In genomic region chr2:165544897-165545296, GRCh38 we compare ENCODE assay signal across 15 cellular contexts.
DNase-seq lines count a peak whose midpoint lies in the region; ATAC-seq and TF ChIP-seq lines count a peak whose summit lies in the region.
"Had no signal": no experiment of that assay in that cellular context is flagged by ENCODE, and none has a peak within 500 bp of the region (broad histone marks: within the 10 kb centered on the region; RNA-seq: fewer than 3 reads in every experiment).

No MANE protein-coding gene starts in this region.

- intact Hi-C loops in left ventricle myocardium inferior (cut with micrococcal nuclease): no loop called here

- H3K4me1 ChIP-seq in left ventricle myocardium inferior: no peaks in the 10 kb centered on the region

- H3K27ac ChIP-seq in left ventricle myocardium inferior (replicated peaks): no peak overlapping the region
- H3K27ac ChIP-seq: 22Rv1, hepatocyte, HL-60 had no signal

- no peak overlapping the region for H3K27ac Mint-ChIP-seq in glutamatergic neuron (ENCODE audit: unreplicated experiment)
- H3K27ac Mint-ChIP-seq: brain had no signal

- H3K36me3 Mint-ChIP-seq in glutamatergic neuron (ENCODE audit: unreplicated experiment): no peaks in the 10 kb centered on the region

- DNase-seq in NOMO-1 treated with DMSO at 0.1 percent for 48 hours (lab: John Stamatoyannopoulos, UW; ENCODE audit: unreplicated experiment) (peak; percentile 1), NOMO-1 (lab: John Stamatoyannopoulos, UW; ENCODE audit: unreplicated experiment in 2 of 2) (no peak), glutamatergic neuron (no peak), foreskin melanocyte (no peak), NCI-H748 treated with DMSO at 0.1 percent for 48 hours (lab: John Stamatoyannopoulos, UW) (no peak), left ventricle myocardium inferior (no peak)
- DNase-seq: Calu3; NCI-H526; stimulated activated naive CD8-positive, alpha-beta T cell treated with anti-CD3 and anti-CD28 coated beads, Interleukin-15, Interleukin-2, amounts not matched to agents 100 U/mL and 50 U/mL, for 24 hours had no signal

- H3K9me3 ChIP-seq in left ventricle myocardium inferior (replicated peaks): no peaks in the 10 kb centered on the region

- no peaks in the 10 kb centered on the region for H3K36me3 ChIP-seq in left ventricle myocardium inferior

- peaks cover 2% of the 10 kb centered on the region for H3K4me1 Mint-ChIP-seq in glutamatergic neuron (ENCODE audit: low read depth, unreplicated experiment)

- H3K27me3 Mint-ChIP-seq in glutamatergic neuron (ENCODE audit: unreplicated experiment): no peaks in the 10 kb centered on the region
- H3K27me3 Mint-ChIP-seq: brain had no signal

- H3K4me3 Mint-ChIP-seq in glutamatergic neuron (ENCODE audit: unreplicated experiment): no peak overlapping the region
- H3K4me3 Mint-ChIP-seq: brain had no signal

- TF ChIP-seq CTCF in glutamatergic neuron (IDR thresholded peaks at IDR 0.05; ENCODE audit: partially characterized antibody, unreplicated experiment) (no peak), left ventricle myocardium inferior (IDR thresholded peaks at IDR 0.05; ENCODE audit: borderline replicate concordance) (no peak)

- H3K9me3 Mint-ChIP-seq in glutamatergic neuron (ENCODE audit: unreplicated experiment): no peaks in the 10 kb centered on the region
- H3K9me3 Mint-ChIP-seq: brain had no signal

- H3K27me3 ChIP-seq in left ventricle myocardium inferior (ENCODE audit: low read depth): no peaks in the 10 kb centered on the region
- H3K27me3 ChIP-seq: hepatocyte had no signal

- no peak overlapping the region for H3K4me3 ChIP-seq in left ventricle myocardium inferior
- H3K4me3 ChIP-seq: hepatocyte had no signal

- ATAC-seq in HG02642 (IDR thresholded peaks at IDR 0.05; ENCODE audit: poor library complexity, unreplicated experiment) (peak; percentile 73), HG03354 (IDR thresholded peaks at IDR 0.05; ENCODE audit: poor library complexity, severe bottlenecking, unreplicated experiment) (peak; percentile 97)
- ATAC-seq: stimulated activated naive CD8-positive, alpha-beta T cell treated with anti-CD3 and anti-CD28 coated beads, Interleukin-15, Interleukin-2, amounts not matched to agents 100 U/mL and 50 U/mL, for 24 hours had no signal
